Comparison of ENCODE assay signal across 1 cellular context in genomic region chr6:105492706-105493673, GRCh38.
TF ChIP-seq lines count a peak whose summit lies in the region.

No MANE protein-coding gene starts in this region.

TF ChIP-seq in GM12878, 131 proteins besides CTCF, POLR2A, EP300 and RAD21 (continued from another document and continues in another):
- no peak for TF ChIP-seq ZNF592 (IDR thresholded peaks at IDR 0.05)
- no peak for TF ChIP-seq ZBED1 (IDR thresholded peaks at IDR 0.05; ENCODE audit: borderline replicate concordance)
- no peak for TF ChIP-seq ATF3 (IDR thresholded peaks at IDR 0.05; ENCODE audit: borderline replicate concordance, extremely low read depth, low read depth, low read length)
- TF ChIP-seq BRCA1 (IDR thresholded peaks at IDR 0.05; ENCODE audit: low read depth, low read length) = no peak
- no peak for TF ChIP-seq ESRRA (IDR thresholded peaks at IDR 0.05; ENCODE audit: low read length)
- TF ChIP-seq CEBPB (IDR thresholded peaks at IDR 0.05; ENCODE audit: borderline replicate concordance in 1 of 2, low read depth in 2 of 2, low read length in 2 of 2) = no peak
- no peak for TF ChIP-seq MTA3 (IDR thresholded peaks at IDR 0.05; ENCODE audit: borderline replicate concordance, low read length)
- TF ChIP-seq ZBTB33 (IDR thresholded peaks at IDR 0.05) = no peak
- TF ChIP-seq MXI1 (IDR thresholded peaks at IDR 0.05; ENCODE audit: low read depth, low read length) = no peak
- TF ChIP-seq BCL11A (IDR thresholded peaks at IDR 0.05; ENCODE audit: low read depth, low read length) = 0 out of 2 replicates have a peak, but pooled peaks have one; percentile 10
- TF ChIP-seq POU2F2 (IDR thresholded peaks at IDR 0.05; ENCODE audit: borderline replicate concordance, low read depth, low read length) = no peak
- no peak for TF ChIP-seq STAT1 (conservative IDR thresholded peaks at IDR 0.05)
- TF ChIP-seq CBX3 (IDR thresholded peaks at IDR 0.05; ENCODE audit: borderline replicate concordance, low read depth) = no peak
- TF ChIP-seq STAT3 (IDR thresholded peaks at IDR 0.05; ENCODE audit: low read depth, low read length) = 0 out of 2 replicates have a peak, but pooled peaks have one; percentile 55
- TF ChIP-seq MEF2A (IDR thresholded peaks at IDR 0.05; ENCODE audit: insufficient read depth, low read depth, low read length) = peak; percentile 71; the same call in 1 of the 2 replicates
- no peak for TF ChIP-seq EZH2 (IDR thresholded peaks at IDR 0.05; ENCODE audit: borderline replicate concordance, control insufficient read depth, low read depth, low read length)
- TF ChIP-seq KDM1A (IDR thresholded peaks at IDR 0.05; ENCODE audit: borderline replicate concordance) = no peak
- no peak for TF ChIP-seq TCF7 (IDR thresholded peaks at IDR 0.05; ENCODE audit: borderline replicate concordance)
- TF ChIP-seq REST (IDR thresholded peaks at IDR 0.05; ENCODE audit: low read depth, low read length) = no peak
- TF ChIP-seq ZZZ3 (IDR thresholded peaks at IDR 0.05; ENCODE audit: control insufficient read depth, insufficient read length, low read depth) = no peak
- no peak for TF ChIP-seq SPI1 (IDR thresholded peaks at IDR 0.05; ENCODE audit: borderline replicate concordance, insufficient read depth, low read depth, low read length)
- TF ChIP-seq MAX (IDR thresholded peaks at IDR 0.05; ENCODE audit: low read depth, low read length) = no peak
- no peak for TF ChIP-seq PML (IDR thresholded peaks at IDR 0.05; ENCODE audit: low read length)
- TF ChIP-seq SKIL (IDR thresholded peaks at IDR 0.05; ENCODE audit: low read depth, poor library complexity, severe bottlenecking) = peak; percentile 73
- no peak for TF ChIP-seq CREB1 (IDR thresholded peaks at IDR 0.05; ENCODE audit: low read depth)
- TF ChIP-seq SMAD5 (IDR thresholded peaks at IDR 0.05; ENCODE audit: low read depth) = no peak
- TF ChIP-seq USF1 (IDR thresholded peaks at IDR 0.05; ENCODE audit: borderline replicate concordance, extremely low read length, insufficient read depth, low read depth, low read length) = no peak
- no peak for TF ChIP-seq SMAD1 (IDR thresholded peaks at IDR 0.05; ENCODE audit: low read depth, partially characterized antibody)
- TF ChIP-seq USF2 (IDR thresholded peaks at IDR 0.05; ENCODE audit: borderline replicate concordance, low read depth, low read length) = no peak
- no peak for TF ChIP-seq KAT2A (conservative IDR thresholded peaks at IDR 0.05; ENCODE audit: control insufficient read depth, low read depth, low read length)
- no peak for TF ChIP-seq ATF7 (IDR thresholded peaks at IDR 0.05; ENCODE audit: low read depth)
- TF ChIP-seq RFX5 (IDR thresholded peaks at IDR 0.05; ENCODE audit: low read depth, low read length) = no peak
- TF ChIP-seq TCF12 (IDR thresholded peaks at IDR 0.05; ENCODE audit: low read depth, low read length) = no peak
- TF ChIP-seq YY1 (IDR thresholded peaks at IDR 0.05; ENCODE audit: low read depth, low read length) = no peak
- TF ChIP-seq RCOR1 (conservative IDR thresholded peaks at IDR 0.05; ENCODE audit: low read depth, low read length) = no peak
- TF ChIP-seq CUX1 (IDR thresholded peaks at IDR 0.05; ENCODE audit: insufficient replicate concordance, low read depth, low read length) = no peak
- 0 out of 4 replicates have a peak, but pooled peaks of 1 of the 2 experiments have one; percentile 15 for TF ChIP-seq SRF (IDR thresholded peaks at IDR 0.05; ENCODE audit: low read depth in 2 of 2, low read length in 2 of 2)
- peak; percentile 6; the same call in 1 of the 2 replicates for TF ChIP-seq SMC3 (IDR thresholded peaks at IDR 0.05; ENCODE audit: borderline replicate concordance, low read length)
- TF ChIP-seq JUNB (IDR thresholded peaks at IDR 0.05) = peak; percentile 86
- peak; percentile 89 for TF ChIP-seq IKZF1 (conservative IDR thresholded peaks at IDR 0.05)
- 0 out of 2 replicates have a peak, but pooled peaks have one; percentile 22 for TF ChIP-seq IRF4 (IDR thresholded peaks at IDR 0.05; ENCODE audit: low read depth, low read length)
- TF ChIP-seq ZNF622 (IDR thresholded peaks at IDR 0.05) = no peak
- TF ChIP-seq CHD4 (IDR thresholded peaks at IDR 0.05) = no peak
- peak; percentile 60; the same call in 1 of the 2 replicates for TF ChIP-seq DPF2 (IDR thresholded peaks at IDR 0.05)
- TF ChIP-seq CBFB (IDR thresholded peaks at IDR 0.05; ENCODE audit: low read depth) = no peak
